ENCODE assay signal across 21 cellular contexts in genomic region chr14:26859483-26859882, GRCh38.
"Had no signal": no experiment of that assay in that cellular context is flagged by ENCODE, and none has a peak within 500 bp of the region (broad histone marks: within the 10 kb centered on the region; RNA-seq: fewer than 3 reads in every experiment).

No MANE protein-coding gene starts in this region.

- H3K36me3 Mint-ChIP-seq: immature natural killer cell, mesothelial cell of epicardium, naive B cell had no signal

- H3K36me3 ChIP-seq: colonic mucosa, esophagus muscularis mucosa, gastroesophageal sphincter, left lung, lower lobe of right lung had no signal

- H3K9me3 Mint-ChIP-seq: mesothelial cell of epicardium had no signal

- H3K27ac Mint-ChIP-seq: immature natural killer cell, mesothelial cell of epicardium, naive B cell had no signal

- H3K4me1 ChIP-seq: colonic mucosa, esophagus muscularis mucosa, foreskin keratinocyte, gastroesophageal sphincter, left lung, lower lobe of right lung had no signal

- H3K9me3 ChIP-seq: colonic mucosa, esophagus muscularis mucosa, gastroesophageal sphincter, left lung, lower lobe of right lung, mucosa of descending colon had no signal

- H3K4me3 Mint-ChIP-seq: immature natural killer cell, mesothelial cell of epicardium, naive B cell had no signal

- H3K4me1 Mint-ChIP-seq: immature natural killer cell, mesothelial cell of epicardium, naive B cell had no signal

- H3K27me3 Mint-ChIP-seq: naive B cell had no signal

- H3K4me3 ChIP-seq: colonic mucosa, dorsolateral prefrontal cortex, esophagus muscularis mucosa, gastroesophageal sphincter, hepatocyte, left lung, lower lobe of right lung, mucosa of descending colon had no signal

- ATAC-seq: foreskin keratinocyte, gastroesophageal sphincter, left cardiac atrium, left lung, left ventricle myocardium superior, lower lobe of right lung, mucosa of descending colon had no signal

- H3K27me3 ChIP-seq: colonic mucosa, dorsolateral prefrontal cortex, esophagus muscularis mucosa, gastroesophageal sphincter, hepatocyte, left lung had no signal

- DNase-seq: colonic mucosa; dermis blood vessel endothelial cell; dorsolateral prefrontal cortex; effector CD4-positive, alpha-beta T cell; effector memory CD4-positive, alpha-beta T cell; foreskin keratinocyte; head of caudate nucleus; hypothalamus; immature natural killer cell; islet precursor cell; left cardiac atrium; left lung; left ventricle myocardium superior; lower lobe of right lung; mesenchymal stem cell; mucosa of descending colon; naive B cell had no signal

- H3K27ac ChIP-seq: colonic mucosa, dorsolateral prefrontal cortex, esophagus muscularis mucosa, foreskin keratinocyte, gastroesophageal sphincter, hepatocyte, left lung, lower lobe of right lung had no signal
